ENCODE assay signal across 2 cellular contexts in the genomic region with DNA sequence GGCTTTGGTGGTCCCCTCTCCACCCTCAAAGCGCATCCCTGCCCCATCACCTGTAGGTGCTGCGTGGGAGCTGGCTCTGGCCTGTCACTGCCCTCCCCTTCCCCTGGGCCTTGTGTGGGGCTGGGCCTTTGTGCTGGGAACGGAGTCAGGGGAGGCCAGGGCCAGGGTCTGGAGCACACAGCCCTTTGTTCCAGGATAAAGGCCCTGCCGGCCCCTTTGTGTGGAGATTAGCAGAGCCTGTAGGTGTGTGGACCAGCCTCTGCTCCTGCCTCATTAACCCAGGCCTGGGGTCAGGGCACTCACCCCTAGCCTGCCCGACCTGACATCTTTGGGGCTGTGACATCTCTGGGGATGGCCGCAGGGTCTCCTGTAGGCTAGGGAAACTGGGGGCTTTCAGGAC.
TF ChIP-seq lines count a peak whose summit lies in the region.

No MANE protein-coding gene starts in this region.

TF ChIP-seq in GM23338, 12 proteins besides CTCF, POLR2A, EP300 and RAD21:
- TF ChIP-seq, protein P1, sequence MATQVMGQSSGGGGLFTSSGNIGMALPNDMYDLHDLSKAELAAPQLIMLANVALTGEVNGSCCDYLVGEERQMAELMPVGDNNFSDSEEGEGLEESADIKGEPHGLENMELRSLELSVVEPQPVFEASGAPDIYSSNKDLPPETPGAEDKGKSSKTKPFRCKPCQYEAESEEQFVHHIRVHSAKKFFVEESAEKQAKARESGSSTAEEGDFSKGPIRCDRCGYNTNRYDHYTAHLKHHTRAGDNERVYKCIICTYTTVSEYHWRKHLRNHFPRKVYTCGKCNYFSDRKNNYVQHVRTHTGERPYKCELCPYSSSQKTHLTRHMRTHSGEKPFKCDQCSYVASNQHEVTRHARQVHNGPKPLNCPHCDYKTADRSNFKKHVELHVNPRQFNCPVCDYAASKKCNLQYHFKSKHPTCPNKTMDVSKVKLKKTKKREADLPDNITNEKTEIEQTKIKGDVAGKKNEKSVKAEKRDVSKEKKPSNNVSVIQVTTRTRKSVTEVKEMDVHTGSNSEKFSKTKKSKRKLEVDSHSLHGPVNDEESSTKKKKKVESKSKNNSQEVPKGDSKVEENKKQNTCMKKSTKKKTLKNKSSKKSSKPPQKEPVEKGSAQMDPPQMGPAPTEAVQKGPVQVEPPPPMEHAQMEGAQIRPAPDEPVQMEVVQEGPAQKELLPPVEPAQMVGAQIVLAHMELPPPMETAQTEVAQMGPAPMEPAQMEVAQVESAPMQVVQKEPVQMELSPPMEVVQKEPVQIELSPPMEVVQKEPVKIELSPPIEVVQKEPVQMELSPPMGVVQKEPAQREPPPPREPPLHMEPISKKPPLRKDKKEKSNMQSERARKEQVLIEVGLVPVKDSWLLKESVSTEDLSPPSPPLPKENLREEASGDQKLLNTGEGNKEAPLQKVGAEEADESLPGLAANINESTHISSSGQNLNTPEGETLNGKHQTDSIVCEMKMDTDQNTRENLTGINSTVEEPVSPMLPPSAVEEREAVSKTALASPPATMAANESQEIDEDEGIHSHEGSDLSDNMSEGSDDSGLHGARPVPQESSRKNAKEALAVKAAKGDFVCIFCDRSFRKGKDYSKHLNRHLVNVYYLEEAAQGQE (IDR thresholded peaks at IDR 0.05; ENCODE audit: unreplicated experiment), result no peak
- TF ChIP-seq ZNF331 (CRISPR knock-in tag; IDR thresholded peaks at IDR 0.05; ENCODE audit: low read depth) (no peak), POLR2AphosphoS5 (IDR thresholded peaks at IDR 0.05; ENCODE audit: low read depth) (no peak), EZH2 (IDR thresholded peaks at IDR 0.05; ENCODE audit: low read depth, unreplicated experiment) (no peak), CREB1 (CRISPR knock-in tag; IDR thresholded peaks at IDR 0.05; ENCODE audit: low read depth) (no peak)

TF ChIP-seq in WTC11, 78 proteins besides CTCF, POLR2A, EP300 and RAD21 (continued from another document):
- TF ChIP-seq NFYB (CRISPR knock-in tag; conservative IDR thresholded peaks at IDR 0.05; ENCODE audit: low read depth) (no peak), ZNF219 (CRISPR knock-in tag; IDR thresholded peaks at IDR 0.05; ENCODE audit: borderline replicate concordance) (no peak), FOXK1 (CRISPR knock-in tag; IDR thresholded peaks at IDR 0.05) (no peak), NFATC4 (CRISPR knock-in tag; IDR thresholded peaks at IDR 0.05) (no peak), ZNF138 (CRISPR knock-in tag; conservative IDR thresholded peaks at IDR 0.05) (no peak), TEAD1 (CRISPR knock-in tag; IDR thresholded peaks at IDR 0.05) (no peak), ZNF671 (CRISPR knock-in tag; IDR thresholded peaks at IDR 0.05) (no peak), SOX15 (CRISPR knock-in tag; IDR thresholded peaks at IDR 0.05) (no peak), ZNF416 (CRISPR knock-in tag; IDR thresholded peaks at IDR 0.05) (no peak)
- TF ChIP-seq, protein P2, sequence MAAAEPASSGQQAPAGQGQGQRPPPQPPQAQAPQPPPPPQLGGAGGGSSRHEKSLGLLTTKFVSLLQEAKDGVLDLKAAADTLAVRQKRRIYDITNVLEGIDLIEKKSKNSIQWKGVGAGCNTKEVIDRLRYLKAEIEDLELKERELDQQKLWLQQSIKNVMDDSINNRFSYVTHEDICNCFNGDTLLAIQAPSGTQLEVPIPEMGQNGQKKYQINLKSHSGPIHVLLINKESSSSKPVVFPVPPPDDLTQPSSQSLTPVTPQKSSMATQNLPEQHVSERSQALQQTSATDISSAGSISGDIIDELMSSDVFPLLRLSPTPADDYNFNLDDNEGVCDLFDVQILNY (CRISPR knock-in tag; IDR thresholded peaks at IDR 0.05), result no peak
- TF ChIP-seq, protein P3, sequence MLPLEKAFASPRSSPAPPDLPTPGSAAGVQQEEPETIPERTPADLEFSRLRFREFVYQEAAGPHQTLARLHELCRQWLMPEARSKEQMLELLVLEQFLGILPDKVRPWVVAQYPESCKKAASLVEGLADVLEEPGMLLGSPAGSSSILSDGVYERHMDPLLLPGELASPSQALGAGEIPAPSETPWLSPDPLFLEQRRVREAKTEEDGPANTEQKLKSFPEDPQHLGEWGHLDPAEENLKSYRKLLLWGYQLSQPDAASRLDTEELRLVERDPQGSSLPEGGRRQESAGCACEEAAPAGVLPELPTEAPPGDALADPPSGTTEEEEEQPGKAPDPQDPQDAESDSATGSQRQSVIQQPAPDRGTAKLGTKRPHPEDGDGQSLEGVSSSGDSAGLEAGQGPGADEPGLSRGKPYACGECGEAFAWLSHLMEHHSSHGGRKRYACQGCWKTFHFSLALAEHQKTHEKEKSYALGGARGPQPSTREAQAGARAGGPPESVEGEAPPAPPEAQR (CRISPR knock-in tag; IDR thresholded peaks at IDR 0.05), result no peak
- TF ChIP-seq, protein P4, sequence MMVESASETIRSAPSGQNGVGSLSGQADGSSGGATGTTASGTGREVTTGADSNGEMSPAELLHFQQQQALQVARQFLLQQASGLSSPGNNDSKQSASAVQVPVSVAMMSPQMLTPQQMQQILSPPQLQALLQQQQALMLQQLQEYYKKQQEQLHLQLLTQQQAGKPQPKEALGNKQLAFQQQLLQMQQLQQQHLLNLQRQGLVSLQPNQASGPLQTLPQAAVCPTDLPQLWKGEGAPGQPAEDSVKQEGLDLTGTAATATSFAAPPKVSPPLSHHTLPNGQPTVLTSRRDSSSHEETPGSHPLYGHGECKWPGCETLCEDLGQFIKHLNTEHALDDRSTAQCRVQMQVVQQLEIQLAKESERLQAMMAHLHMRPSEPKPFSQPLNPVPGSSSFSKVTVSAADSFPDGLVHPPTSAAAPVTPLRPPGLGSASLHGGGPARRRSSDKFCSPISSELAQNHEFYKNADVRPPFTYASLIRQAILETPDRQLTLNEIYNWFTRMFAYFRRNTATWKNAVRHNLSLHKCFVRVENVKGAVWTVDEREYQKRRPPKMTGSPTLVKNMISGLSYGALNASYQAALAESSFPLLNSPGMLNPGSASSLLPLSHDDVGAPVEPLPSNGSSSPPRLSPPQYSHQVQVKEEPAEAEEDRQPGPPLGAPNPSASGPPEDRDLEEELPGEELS (CRISPR knock-in tag; IDR thresholded peaks at IDR 0.05), result no peak
- TF ChIP-seq, protein P5, sequence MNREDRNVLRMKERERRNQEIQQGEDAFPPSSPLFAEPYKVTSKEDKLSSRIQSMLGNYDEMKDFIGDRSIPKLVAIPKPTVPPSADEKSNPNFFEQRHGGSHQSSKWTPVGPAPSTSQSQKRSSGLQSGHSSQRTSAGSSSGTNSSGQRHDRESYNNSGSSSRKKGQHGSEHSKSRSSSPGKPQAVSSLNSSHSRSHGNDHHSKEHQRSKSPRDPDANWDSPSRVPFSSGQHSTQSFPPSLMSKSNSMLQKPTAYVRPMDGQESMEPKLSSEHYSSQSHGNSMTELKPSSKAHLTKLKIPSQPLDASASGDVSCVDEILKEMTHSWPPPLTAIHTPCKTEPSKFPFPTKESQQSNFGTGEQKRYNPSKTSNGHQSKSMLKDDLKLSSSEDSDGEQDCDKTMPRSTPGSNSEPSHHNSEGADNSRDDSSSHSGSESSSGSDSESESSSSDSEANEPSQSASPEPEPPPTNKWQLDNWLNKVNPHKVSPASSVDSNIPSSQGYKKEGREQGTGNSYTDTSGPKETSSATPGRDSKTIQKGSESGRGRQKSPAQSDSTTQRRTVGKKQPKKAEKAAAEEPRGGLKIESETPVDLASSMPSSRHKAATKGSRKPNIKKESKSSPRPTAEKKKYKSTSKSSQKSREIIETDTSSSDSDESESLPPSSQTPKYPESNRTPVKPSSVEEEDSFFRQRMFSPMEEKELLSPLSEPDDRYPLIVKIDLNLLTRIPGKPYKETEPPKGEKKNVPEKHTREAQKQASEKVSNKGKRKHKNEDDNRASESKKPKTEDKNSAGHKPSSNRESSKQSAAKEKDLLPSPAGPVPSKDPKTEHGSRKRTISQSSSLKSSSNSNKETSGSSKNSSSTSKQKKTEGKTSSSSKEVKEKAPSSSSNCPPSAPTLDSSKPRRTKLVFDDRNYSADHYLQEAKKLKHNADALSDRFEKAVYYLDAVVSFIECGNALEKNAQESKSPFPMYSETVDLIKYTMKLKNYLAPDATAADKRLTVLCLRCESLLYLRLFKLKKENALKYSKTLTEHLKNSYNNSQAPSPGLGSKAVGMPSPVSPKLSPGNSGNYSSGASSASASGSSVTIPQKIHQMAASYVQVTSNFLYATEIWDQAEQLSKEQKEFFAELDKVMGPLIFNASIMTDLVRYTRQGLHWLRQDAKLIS (CRISPR knock-in tag; IDR thresholded peaks at IDR 0.05; ENCODE audit: borderline replicate concordance), result no peak
- TF ChIP-seq, protein P6, sequence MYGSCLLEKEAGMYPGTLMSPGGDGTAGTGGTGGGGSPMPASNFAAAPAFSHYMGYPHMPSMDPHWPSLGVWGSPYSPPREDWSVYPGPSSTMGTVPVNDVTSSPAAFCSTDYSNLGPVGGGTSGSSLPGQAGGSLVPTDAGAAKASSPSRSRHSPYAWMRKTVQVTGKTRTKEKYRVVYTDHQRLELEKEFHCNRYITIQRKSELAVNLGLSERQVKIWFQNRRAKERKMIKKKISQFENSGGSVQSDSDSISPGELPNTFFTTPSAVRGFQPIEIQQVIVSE (CRISPR knock-in tag; IDR thresholded peaks at IDR 0.05; ENCODE audit: borderline replicate concordance), result no peak
- TF ChIP-seq, protein P7, sequence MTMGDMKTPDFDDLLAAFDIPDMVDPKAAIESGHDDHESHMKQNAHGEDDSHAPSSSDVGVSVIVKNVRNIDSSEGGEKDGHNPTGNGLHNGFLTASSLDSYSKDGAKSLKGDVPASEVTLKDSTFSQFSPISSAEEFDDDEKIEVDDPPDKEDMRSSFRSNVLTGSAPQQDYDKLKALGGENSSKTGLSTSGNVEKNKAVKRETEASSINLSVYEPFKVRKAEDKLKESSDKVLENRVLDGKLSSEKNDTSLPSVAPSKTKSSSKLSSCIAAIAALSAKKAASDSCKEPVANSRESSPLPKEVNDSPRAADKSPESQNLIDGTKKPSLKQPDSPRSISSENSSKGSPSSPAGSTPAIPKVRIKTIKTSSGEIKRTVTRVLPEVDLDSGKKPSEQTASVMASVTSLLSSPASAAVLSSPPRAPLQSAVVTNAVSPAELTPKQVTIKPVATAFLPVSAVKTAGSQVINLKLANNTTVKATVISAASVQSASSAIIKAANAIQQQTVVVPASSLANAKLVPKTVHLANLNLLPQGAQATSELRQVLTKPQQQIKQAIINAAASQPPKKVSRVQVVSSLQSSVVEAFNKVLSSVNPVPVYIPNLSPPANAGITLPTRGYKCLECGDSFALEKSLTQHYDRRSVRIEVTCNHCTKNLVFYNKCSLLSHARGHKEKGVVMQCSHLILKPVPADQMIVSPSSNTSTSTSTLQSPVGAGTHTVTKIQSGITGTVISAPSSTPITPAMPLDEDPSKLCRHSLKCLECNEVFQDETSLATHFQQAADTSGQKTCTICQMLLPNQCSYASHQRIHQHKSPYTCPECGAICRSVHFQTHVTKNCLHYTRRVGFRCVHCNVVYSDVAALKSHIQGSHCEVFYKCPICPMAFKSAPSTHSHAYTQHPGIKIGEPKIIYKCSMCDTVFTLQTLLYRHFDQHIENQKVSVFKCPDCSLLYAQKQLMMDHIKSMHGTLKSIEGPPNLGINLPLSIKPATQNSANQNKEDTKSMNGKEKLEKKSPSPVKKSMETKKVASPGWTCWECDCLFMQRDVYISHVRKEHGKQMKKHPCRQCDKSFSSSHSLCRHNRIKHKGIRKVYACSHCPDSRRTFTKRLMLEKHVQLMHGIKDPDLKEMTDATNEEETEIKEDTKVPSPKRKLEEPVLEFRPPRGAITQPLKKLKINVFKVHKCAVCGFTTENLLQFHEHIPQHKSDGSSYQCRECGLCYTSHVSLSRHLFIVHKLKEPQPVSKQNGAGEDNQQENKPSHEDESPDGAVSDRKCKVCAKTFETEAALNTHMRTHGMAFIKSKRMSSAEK (CRISPR knock-in tag; IDR thresholded peaks at IDR 0.05; ENCODE audit: borderline replicate concordance), result no peak
- TF ChIP-seq, protein P8, sequence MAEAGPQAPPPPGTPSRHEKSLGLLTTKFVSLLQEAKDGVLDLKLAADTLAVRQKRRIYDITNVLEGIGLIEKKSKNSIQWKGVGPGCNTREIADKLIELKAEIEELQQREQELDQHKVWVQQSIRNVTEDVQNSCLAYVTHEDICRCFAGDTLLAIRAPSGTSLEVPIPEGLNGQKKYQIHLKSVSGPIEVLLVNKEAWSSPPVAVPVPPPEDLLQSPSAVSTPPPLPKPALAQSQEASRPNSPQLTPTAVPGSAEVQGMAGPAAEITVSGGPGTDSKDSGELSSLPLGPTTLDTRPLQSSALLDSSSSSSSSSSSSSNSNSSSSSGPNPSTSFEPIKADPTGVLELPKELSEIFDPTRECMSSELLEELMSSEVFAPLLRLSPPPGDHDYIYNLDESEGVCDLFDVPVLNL (CRISPR knock-in tag; IDR thresholded peaks at IDR 0.05; ENCODE audit: borderline replicate concordance, low read depth), result no peak
- TF ChIP-seq, protein P9, sequence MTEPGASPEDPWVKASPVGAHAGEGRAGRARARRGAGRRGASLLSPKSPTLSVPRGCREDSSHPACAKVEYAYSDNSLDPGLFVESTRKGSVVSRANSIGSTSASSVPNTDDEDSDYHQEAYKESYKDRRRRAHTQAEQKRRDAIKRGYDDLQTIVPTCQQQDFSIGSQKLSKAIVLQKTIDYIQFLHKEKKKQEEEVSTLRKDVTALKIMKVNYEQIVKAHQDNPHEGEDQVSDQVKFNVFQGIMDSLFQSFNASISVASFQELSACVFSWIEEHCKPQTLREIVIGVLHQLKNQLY (CRISPR knock-in tag; IDR thresholded peaks at IDR 0.05), result no peak
TF ChIP-seq in WTC11: peak in this region for 0.
